ENCODE assay signal across 9 cellular contexts in genomic region chr6:134177236-134177635, GRCh38.
A peak's percentile ranks its signal among the peaks of the same experiment; 100 is the strongest.
DNase-seq lines count a peak whose midpoint lies in the region; ATAC-seq, FAIRE-seq and TF ChIP-seq lines count a peak whose summit lies in the region.
"Had no signal": no experiment of that assay in that cellular context is flagged by ENCODE, and none has a peak within 500 bp of the region (broad histone marks: within the 10 kb centered on the region; RNA-seq: fewer than 3 reads in every experiment).

No MANE protein-coding gene starts in this region.

- no peak overlapping the region for H3K4me3 ChIP-seq in HepG2 (replicated peaks in 1 of 3; ENCODE audit: insufficient read depth in 1 of 3, low read depth in 2 of 3, low read length in 3 of 3)

- intact Hi-C loops in activated CD4-positive, alpha-beta T cell treated with anti-CD3 and anti-CD28 coated beads for 36 hours (cut with DNase I, micrococcal nuclease) = loop anchor here (5.0 to 10.0 kb wide), 3 partner anchors 205 to 1362 kb away; partner anchors contain the start of genes MYB (in 1 of the 2) and RPS12 (in 1 of the 2)
- intact Hi-C loops in HepG2 (cut with micrococcal nuclease; ENCODE audit: unreplicated experiment) = loop anchor here (10.0 kb wide), 1 partner anchor 148 kb away; no protein-coding TSS in a partner anchor

- no peak overlapping the region for H3K4me2 ChIP-seq in HepG2 (ENCODE audit: low read depth, low read length)

- H3K27ac ChIP-seq in HepG2 (ENCODE audit: extremely low read length, insufficient read depth, low read length) = no peak overlapping the region
- H3K27ac ChIP-seq in substantia nigra (ENCODE audit: low read depth, low read length, poor library complexity, severe bottlenecking) = peak overlapping the region; percentile 84

- no peaks in the 10 kb centered on the region for H3K27me3 Mint-ChIP-seq in activated CD4-positive, alpha-beta T cell treated with anti-CD3 and anti-CD28 coated beads for 36 hours
- H3K27me3 Mint-ChIP-seq in activated naive CD8-positive, alpha-beta T cell treated with anti-CD3 and anti-CD28 coated beads for 36 hours = no peaks in the 10 kb centered on the region

- no peak overlapping the region for H2AFZ ChIP-seq in HepG2 (ENCODE audit: low read length)

- H3K9ac ChIP-seq in HepG2 (ENCODE audit: insufficient read depth, low read depth, low read length) = no peak overlapping the region

- peaks cover 8 to 13% of the 10 kb centered on the region in 2 experiments; a peak in 4 of 5 replicates for H3K36me3 ChIP-seq in HepG2 (replicated peaks in 1 of 2; ENCODE audit: control insufficient read depth in 1 of 2, insufficient read depth in 2 of 2, low read length in 2 of 2)

- TF ChIP-seq CTCF in HepG2 (CRISPR knock-in tag; IDR thresholded peaks at IDR 0.05) = no peak

- ATAC-seq in activated CD4-positive, alpha-beta T cell treated with anti-CD3 and anti-CD28 coated beads for 36 hours = no peak
- ATAC-seq in HepG2 = no peak
- ATAC-seq in HG03469 (IDR thresholded peaks at IDR 0.05; ENCODE audit: unreplicated experiment) = no peak

- H3K79me2 ChIP-seq in HepG2 (ENCODE audit: insufficient read depth, low read length) = peaks cover 24% of the 10 kb centered on the region

- H3K4me1 ChIP-seq in HepG2 (ENCODE audit: insufficient read depth, low read length) = peaks cover 65% of the 10 kb centered on the region

- in situ Hi-C loops in HepG2 (cut with HindIII; ENCODE audit: extremely low pct_ligation_motif_present, low pct_unique_long_range_greater_than_20kb) = no loop called here

- WGBS in HepG2 (ENCODE audit: low lambda C conversion rate) = 95% methylated on average over 1 of the region's 1 CpG

- H4K20me1 ChIP-seq in HepG2 (ENCODE audit: insufficient read depth, low read length) = peaks cover 16% of the 10 kb centered on the region

- CTCF ChIA-PET in activated CD4-positive, alpha-beta T cell treated with anti-CD3 and anti-CD28 coated beads for 36 hours (lab: Charles Lee) = interaction anchor here (0.7 to 4.6 kb wide), 10 partner anchors 11 to 646 kb away, joined by 3 to 36 read pairs (median 8); no protein-coding TSS in a partner anchor
- CTCF ChIA-PET in HepG2 (lab: Yijun Ruan, JAX; ENCODE audit: low intra/inter-chr PET ratio, low total read pairs) = no interaction called here

- peak overlapping the region; percentile 76 for H3K4me3 Mint-ChIP-seq in activated CD4-positive, alpha-beta T cell treated with anti-CD3 and anti-CD28 coated beads for 36 hours
- peak overlapping the region; percentile 99 for H3K4me3 Mint-ChIP-seq in activated naive CD8-positive, alpha-beta T cell treated with anti-CD3 and anti-CD28 coated beads for 36 hours

- no peaks in the 10 kb centered on the region for H3K9me3 Mint-ChIP-seq in activated CD4-positive, alpha-beta T cell treated with anti-CD3 and anti-CD28 coated beads for 36 hours (ENCODE audit: low read depth)
- no peaks in the 10 kb centered on the region for H3K9me3 Mint-ChIP-seq in activated naive CD8-positive, alpha-beta T cell treated with anti-CD3 and anti-CD28 coated beads for 36 hours

- H3K9me3 ChIP-seq in HepG2 (ENCODE audit: low read length) = no peaks in the 10 kb centered on the region

- TF ChIP-seq RAD21 in HepG2 (CRISPR knock-in tag; IDR thresholded peaks at IDR 0.05) = no peak

- H3K4me1 Mint-ChIP-seq in activated CD4-positive, alpha-beta T cell treated with anti-CD3 and anti-CD28 coated beads for 36 hours = peaks cover 42% of the 10 kb centered on the region
- H3K4me1 Mint-ChIP-seq in activated naive CD8-positive, alpha-beta T cell treated with anti-CD3 and anti-CD28 coated beads for 36 hours = peaks cover 42% of the 10 kb centered on the region

- no peaks in the 10 kb centered on the region; a peak in 1 of 5 replicates for H3K27me3 ChIP-seq in HepG2 (ENCODE audit: control insufficient read depth in 1 of 2, insufficient read depth in 2 of 2, low read length in 2 of 2)

- DNase-seq in activated CD4-positive, alpha-beta T cell treated with anti-CD3 and anti-CD28 coated beads for 36 hours = no peak
- DNase-seq in activated CD4-positive, alpha-beta T cell treated with anti-CD3 and anti-CD28 coated beads, Interleukin-2, amount 50 U/mL, for 48 hours = no peak
- no peak for DNase-seq in activated naive CD8-positive, alpha-beta T cell treated with anti-CD3 and anti-CD28 coated beads for 36 hours
- no peak for DNase-seq in HepG2 (ENCODE audit: low spot score)
- DNase-seq in substantia nigra (lab: John Stamatoyannopoulos, UW) = peak in 1 of 49 donors; percentile 53
- no peak for DNase-seq in KG1 (lab: John Stamatoyannopoulos, UW)
- no peak for DNase-seq in GF-D8 (lab: John Stamatoyannopoulos, UW)
- DNase-seq: posterior cingulate gyrus had no signal

- no TSS peak for BruUV-seq in HepG2 (replicated peaks; lab: Mats Ljungman, UMichigan)

- TF ChIP-seq EP300 in HepG2 (IDR thresholded peaks at IDR 0.05; ENCODE audit: low read depth in 2 of 2, low read length in 2 of 2) (no peak), HepG2 (CRISPR knock-in tag; IDR thresholded peaks at IDR 0.05; ENCODE audit: borderline replicate concordance) (no peak)

- H3K36me3 Mint-ChIP-seq in activated CD4-positive, alpha-beta T cell treated with anti-CD3 and anti-CD28 coated beads for 36 hours (ENCODE audit: low read depth) = peaks cover 14% of the 10 kb centered on the region
- H3K36me3 Mint-ChIP-seq in activated naive CD8-positive, alpha-beta T cell treated with anti-CD3 and anti-CD28 coated beads for 36 hours = peaks cover 32% of the 10 kb centered on the region

- FAIRE-seq in HepG2 (lab: Jason Lieb, UNC) = no peak

- TF ChIP-seq POLR2A in HepG2 (IDR thresholded peaks at IDR 0.05; ENCODE audit: insufficient read depth in 1 of 2, low read depth in 2 of 2, low read length in 2 of 2) = no peak

- POLR2A ChIA-PET in activated CD4-positive, alpha-beta T cell treated with anti-CD3 and anti-CD28 coated beads for 36 hours (lab: Charles Lee) = interaction anchor here (1.1 kb wide), 1 partner anchor 460 kb away, joined by 3 read pairs; no protein-coding TSS in a partner anchor
- POLR2A ChIA-PET in HepG2 (lab: Yijun Ruan, JAX) = interaction anchor here (1.4 to 3.9 kb wide), 2 partner anchors 22 to 72 kb away, joined by 4 to 15 read pairs; no protein-coding TSS in a partner anchor

- H3K27ac Mint-ChIP-seq in activated CD4-positive, alpha-beta T cell treated with anti-CD3 and anti-CD28 coated beads for 36 hours = peak overlapping the region; percentile 88
- peak overlapping the region; percentile 99 for H3K27ac Mint-ChIP-seq in activated naive CD8-positive, alpha-beta T cell treated with anti-CD3 and anti-CD28 coated beads for 36 hours

TF ChIP-seq in HepG2, 621 proteins besides CTCF, POLR2A, EP300 and RAD21:
- 0 out of 2 replicates have a peak, but pooled peaks have one; percentile 4 for TF ChIP-seq GABPB1 (CRISPR knock-in tag; IDR thresholded peaks at IDR 0.05)
- no peak for TF ChIP-seq AGO1 (IDR thresholded peaks at IDR 0.05; ENCODE audit: low read depth, low read length, poor library complexity, severe bottlenecking)
- TF ChIP-seq NR2F6 (IDR thresholded peaks at IDR 0.05) = no peak
- TF ChIP-seq NR2F6 (CRISPR knock-in tag; IDR thresholded peaks at IDR 0.05) = peak; percentile 1; the same call in 1 of the 2 replicates
- no peak for TF ChIP-seq ZNF546 (CRISPR knock-in tag; conservative IDR thresholded peaks at IDR 0.05)
TF ChIP-seq in HepG2: peak in this region for 2.
